In the genomic region with DNA sequence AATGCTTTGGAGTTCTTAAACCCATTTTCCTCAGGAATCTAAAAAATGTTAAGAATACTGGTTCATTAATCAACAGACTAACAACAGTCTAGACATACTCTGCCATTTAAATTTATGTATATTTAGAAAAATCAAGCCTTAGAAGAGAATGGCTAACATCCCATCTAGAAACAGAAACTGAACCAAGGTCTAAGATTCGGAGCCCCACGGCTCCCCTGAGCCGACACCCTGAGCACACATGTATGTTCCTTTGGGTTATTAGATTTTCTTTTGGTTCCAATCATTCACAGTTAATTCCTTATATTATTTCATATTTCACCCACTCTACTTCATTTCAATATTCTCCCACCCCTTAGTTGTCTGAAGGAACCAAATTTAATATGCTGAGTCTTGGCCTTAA, we compare ENCODE assay signal across 29 cellular contexts.
"Had no signal": no experiment of that assay in that cellular context is flagged by ENCODE, and none has a peak within 500 bp of the region (broad histone marks: within the 10 kb centered on the region; RNA-seq: fewer than 3 reads in every experiment).

No MANE protein-coding gene starts in this region.

- H3K27me3 ChIP-seq: brain microvascular endothelial cell, esophagus squamous epithelium, gastroesophageal sphincter had no signal

- H3K27ac ChIP-seq: brain microvascular endothelial cell, coronary artery, epithelial cell of prostate, esophagus squamous epithelium, gastroesophageal sphincter had no signal

- FAIRE-seq: astrocyte, bronchial epithelial cell had no signal

- H3K9me3 ChIP-seq: esophagus squamous epithelium, gastroesophageal sphincter had no signal

- ATAC-seq: activated naive CD4-positive, alpha-beta T cell treated with anti-CD3 and anti-CD28 coated beads, Interleukin-2, amount 50 U/mL, for 72 hours; activated T-cell treated with anti-CD3 and anti-CD28 coated beads, Interleukin-2, amount 50 U/mL, for 72 hours; effector memory CD8-positive, alpha-beta T cell; gastroesophageal sphincter; WTC11 had no signal

- H3K4me1 ChIP-seq: esophagus squamous epithelium, gastroesophageal sphincter had no signal

- DNase-seq: activated CD4-positive, alpha-beta memory T cell treated with anti-CD3 and anti-CD28 coated beads, Interleukin-2, amount 10 ng/mL, durations not matched to agents 7 days and 5 days; activated CD4-positive, alpha-beta T cell treated with anti-CD3 and anti-CD28 coated beads for 1 hour; activated CD4-positive, alpha-beta T cell treated with anti-CD3 and anti-CD28 coated beads for 4 hours; activated CD4-positive, alpha-beta T cell treated with anti-CD3 and anti-CD28 coated beads, Interleukin-2, amount 10 ng/mL, durations not matched to agents 7 days and 5 days; activated CD4-positive, alpha-beta T cell treated with anti-CD3 and anti-CD28 coated beads, Interleukin-2, amount 50 U/mL, for 4 hours; activated CD8-positive, alpha-beta memory T cell treated with anti-CD3 and anti-CD28 coated beads, Interleukin-2, amount 50 U/mL, for 48 hours; activated gamma-delta T cell; activated naive CD4-positive, alpha-beta T cell; activated naive CD4-positive, alpha-beta T cell treated with anti-CD3 and anti-CD28 coated beads, Interleukin-2, amount 10 ng/mL, durations not matched to agents 7 days and 5 days; activated naive CD8-positive, alpha-beta T cell treated with anti-CD3 and anti-CD28 coated beads, Interleukin-2, amount 10 ng/mL, durations not matched to agents 7 days and 5 days; activated T-cell treated with anti-CD3 and anti-CD28 coated beads for 4 hours; activated T-cell treated with anti-CD3 and anti-CD28 coated beads, Interleukin-2, amount 50 U/mL, for 24 hours; activated T-cell treated with anti-CD3 and anti-CD28 coated beads, Interleukin-2, amount 50 U/mL, for 72 hours; anterior cingulate cortex; brain microvascular endothelial cell; effector CD4-positive, alpha-beta T cell; effector memory CD8-positive, alpha-beta T cell; esophagus squamous epithelium; foreskin melanocyte; head of caudate nucleus; hippocampal formation; T1000 had no signal

- H3K36me3 ChIP-seq: brain microvascular endothelial cell, esophagus squamous epithelium, gastroesophageal sphincter had no signal

- H3K4me3 ChIP-seq: coronary artery, esophagus squamous epithelium, gastroesophageal sphincter had no signal
